1 cellular context compared by ENCODE assay signal in genomic region chr7:148142660-148143248, GRCh38.
TF ChIP-seq lines count a peak whose summit lies in the region.

No MANE protein-coding gene starts in this region.

TF ChIP-seq in HepG2, 621 proteins besides CTCF, POLR2A, EP300 and RAD21 (continued from another document):
- TF ChIP-seq RFX5 (IDR thresholded peaks at IDR 0.05; ENCODE audit: low read depth, low read length) (no peak), MIER2 (CRISPR knock-in tag; IDR thresholded peaks at IDR 0.05) (0 out of 2 replicates have a peak, but pooled peaks have one; percentile 33), ZNF432 (CRISPR knock-in tag; IDR thresholded peaks at IDR 0.05; ENCODE audit: borderline replicate concordance) (no peak), KDM5B (CRISPR knock-in tag; IDR thresholded peaks at IDR 0.05; ENCODE audit: borderline replicate concordance) (no peak), STAG1 (CRISPR knock-in tag; IDR thresholded peaks at IDR 0.05) (peak; percentile 51), NR0B2 (CRISPR knock-in tag; IDR thresholded peaks at IDR 0.05) (no peak), ZNF563 (CRISPR knock-in tag; IDR thresholded peaks at IDR 0.05) (no peak), RNF219 (CRISPR knock-in tag; IDR thresholded peaks at IDR 0.05) (no peak), ZSCAN12 (CRISPR knock-in tag; IDR thresholded peaks at IDR 0.05) (no peak), ZNF784 (CRISPR knock-in tag; IDR thresholded peaks at IDR 0.05; ENCODE audit: borderline replicate concordance) (no peak), ZBTB2 (CRISPR knock-in tag; IDR thresholded peaks at IDR 0.05; ENCODE audit: low read depth) (no peak), BORCS8-MEF2B (CRISPR knock-in tag; IDR thresholded peaks at IDR 0.05) (no peak), REST (IDR thresholded peaks at IDR 0.05; ENCODE audit: borderline replicate concordance in 1 of 2, low read depth in 1 of 2, low read length in 2 of 2) (peak in 1 of 2 experiments; percentile 82; a peak in 3 of 4 replicates), MLXIP (CRISPR knock-in tag; IDR thresholded peaks at IDR 0.05; ENCODE audit: borderline replicate concordance) (no peak), MXI1 (IDR thresholded peaks at IDR 0.05; ENCODE audit: borderline replicate concordance, low read depth, low read length) (no peak), BHLHE40 (IDR thresholded peaks at IDR 0.05; ENCODE audit: low read length) (no peak), PRPF4 (IDR thresholded peaks at IDR 0.05; ENCODE audit: low read depth, low read length, poor library complexity, severe bottlenecking) (no peak), PAX8 (CRISPR knock-in tag; IDR thresholded peaks at IDR 0.05; ENCODE audit: borderline replicate concordance) (no peak), USF2 (IDR thresholded peaks at IDR 0.05; ENCODE audit: low read depth, low read length) (no peak), USF2 (CRISPR knock-in tag; IDR thresholded peaks at IDR 0.05; ENCODE audit: borderline replicate concordance) (no peak), TCF7 (IDR thresholded peaks at IDR 0.05; ENCODE audit: low read depth) (no peak), RBFOX2 (IDR thresholded peaks at IDR 0.05; ENCODE audit: low read depth, low read length) (no peak), ZNF3 (CRISPR knock-in tag; IDR thresholded peaks at IDR 0.05) (no peak), PLRG1 (conservative IDR thresholded peaks at IDR 0.05) (no peak)
